Comparison of ENCODE assay signal across 9 cellular contexts in the genomic region with DNA sequence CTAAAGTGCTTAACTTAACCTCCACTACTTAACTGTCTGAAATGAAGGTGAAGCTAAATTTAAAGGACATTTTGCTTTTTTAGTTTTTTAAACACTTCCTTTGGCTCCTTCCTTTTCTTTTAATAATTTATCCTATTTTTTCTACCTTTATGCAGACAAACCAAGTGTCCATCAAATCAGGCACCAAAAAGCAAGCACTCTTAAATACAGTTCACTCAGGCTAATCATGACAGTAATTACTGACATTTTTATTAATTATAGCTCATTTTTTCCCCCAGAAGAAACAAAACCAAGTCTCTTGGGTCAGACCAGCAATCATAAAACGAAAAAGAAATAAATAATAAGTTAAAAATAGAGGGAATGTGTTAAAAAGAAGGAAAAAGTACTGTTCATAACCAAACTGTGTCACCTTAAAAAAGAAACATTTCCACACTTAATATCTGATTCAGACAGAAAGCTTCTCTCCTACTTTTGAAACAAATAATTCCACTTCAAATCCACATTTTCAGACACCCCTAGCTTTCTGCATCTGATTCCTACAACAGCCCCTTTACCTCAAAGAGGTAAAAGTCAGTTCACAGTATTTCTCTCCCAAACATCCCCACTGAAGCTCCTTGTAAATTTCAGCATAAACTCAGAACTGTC. TPM values are rescaled to one million over a fixed set of nuclear protein-coding genes. Genes with fewer than 3 reads are reported as not detected.
DNase-seq lines count a peak whose midpoint lies in the region; ATAC-seq and TF ChIP-seq lines count a peak whose summit lies in the region.
"Had no signal": no experiment of that assay in that cellular context is flagged by ENCODE, and none has a peak within 500 bp of the region (broad histone marks: within the 10 kb centered on the region; RNA-seq: fewer than 3 reads in every experiment).

No MANE protein-coding gene starts in this region.

- H3K27me3 Mint-ChIP-seq in stimulated activated naive CD8-positive, alpha-beta T cell treated with anti-CD3 and anti-CD28 coated beads, Interleukin-15, Interleukin-2, amounts not matched to agents 100 ng/mL and 50 ng/mL, for 24 hours, result no peaks in the 10 kb centered on the region

- no peak for ATAC-seq in stimulated activated naive CD8-positive, alpha-beta T cell treated with anti-CD3 and anti-CD28 coated beads, Interleukin-15, Interleukin-2, amounts not matched to agents 100 U/mL and 50 U/mL, for 24 hours

- H3K4me1 Mint-ChIP-seq in stimulated activated naive CD8-positive, alpha-beta T cell treated with anti-CD3 and anti-CD28 coated beads, Interleukin-15, Interleukin-2, amounts not matched to agents 100 ng/mL and 50 ng/mL, for 24 hours (ENCODE audit: low read depth), result peaks cover 36% of the 10 kb centered on the region

- H3K4me3 Mint-ChIP-seq in stimulated activated naive CD8-positive, alpha-beta T cell treated with anti-CD3 and anti-CD28 coated beads, Interleukin-15, Interleukin-2, amounts not matched to agents 100 ng/mL and 50 ng/mL, for 24 hours, result peak overlapping the region; percentile 94

- no peak for DNase-seq in stimulated activated naive CD8-positive, alpha-beta T cell treated with anti-CD3 and anti-CD28 coated beads, Interleukin-15, Interleukin-2, amounts not matched to agents 100 U/mL and 50 U/mL, for 24 hours
- no peak for DNase-seq in ascending aorta (ENCODE audit: low spot score in 2 of 2)
- DNase-seq in myocyte (ENCODE audit: low read depth), result peak; percentile 29
- DNase-seq in COLO668 (lab: John Stamatoyannopoulos, UW; ENCODE audit: unreplicated experiment), result no peak
- no peak for DNase-seq in head of caudate nucleus
- no peak for DNase-seq in foreskin melanocyte
- DNase-seq in lower leg skin (ENCODE audit: low spot score in 2 of 2), result no peak

- TF ChIP-seq POLR2A in lower leg skin (IDR thresholded peaks at IDR 0.05), result no peak

- H3K4me1 ChIP-seq in ascending aorta, result peaks cover 3 to 23% of the 10 kb centered on the region in 2 donors

- H3K9me3 ChIP-seq in ascending aorta, result no peaks in the 10 kb centered on the region
- H3K9me3 ChIP-seq: Peyer's patch had no signal

- H3K4me3 ChIP-seq in ascending aorta, result peak overlapping the region; percentile 78 to 87
- no peak overlapping the region for H3K4me3 ChIP-seq in lower leg skin (ENCODE audit: low read depth, poor library complexity, severe bottlenecking)

- WGBS in lower leg skin, 2 donors, result 28% methylated on average over 1 of the region's 1 CpG

- H3K27me3 ChIP-seq in ascending aorta, result no peaks in the 10 kb centered on the region
- H3K27me3 ChIP-seq: Peyer's patch had no signal

- no peaks in the 10 kb centered on the region for H3K9me3 Mint-ChIP-seq in stimulated activated naive CD8-positive, alpha-beta T cell treated with anti-CD3 and anti-CD28 coated beads, Interleukin-15, Interleukin-2, amounts not matched to agents 100 ng/mL and 50 ng/mL, for 24 hours

- H3K36me3 Mint-ChIP-seq in stimulated activated naive CD8-positive, alpha-beta T cell treated with anti-CD3 and anti-CD28 coated beads, Interleukin-15, Interleukin-2, amounts not matched to agents 100 ng/mL and 50 ng/mL, for 24 hours (ENCODE audit: low read depth), result no peaks in the 10 kb centered on the region

- H3K27ac Mint-ChIP-seq in stimulated activated naive CD8-positive, alpha-beta T cell treated with anti-CD3 and anti-CD28 coated beads, Interleukin-15, Interleukin-2, amounts not matched to agents 100 ng/mL and 50 ng/mL, for 24 hours, result peak overlapping the region; percentile 98

- peak overlapping the region; percentile 83 to 89 for H3K27ac ChIP-seq in ascending aorta

- TF ChIP-seq CTCF in ascending aorta (IDR thresholded peaks at IDR 0.05) (no peak), lower leg skin (IDR thresholded peaks at IDR 0.05) (no peak)

- intact Hi-C loops in ascending aorta (cut with DNase I), result loop anchor here (2.0 kb wide), 1 partner anchor 53 kb away; a partner anchor contains a TSS
- intact Hi-C loops in head of caudate nucleus (cut with DNase I), result loop anchor here (5.0 kb wide), 1 partner anchor 226 kb away; no protein-coding TSS in a partner anchor
- intact Hi-C loops in lower leg skin (cut with DNase I; ENCODE audit: low total_unique reads), result no loop called here

- no peaks in the 10 kb centered on the region for H3K36me3 ChIP-seq in ascending aorta
- H3K36me3 ChIP-seq: Peyer's patch had no signal

RNA-seq across cellular contexts. Expression of a gene that starts 5.5 kb away (rescaled TPM):
- total RNA-seq in ascending aorta (150 TPM), myocyte (86.6 and 107 TPM in 2 replicates), lower leg skin (10 to 100 TPM; 14.5 to 29.5 (median 26.6) TPM)
- 36.7 TPM for polyA plus RNA-seq in myocyte (2012)

RNA-seq across cellular contexts. Expression of a gene that starts 53.0 kb away (rescaled TPM):
- total RNA-seq in ascending aorta (4.4 TPM), myocyte (13.1 and 13.3 TPM in 2 replicates), lower leg skin (1 to 10 TPM; 2.3 to 5.1 (median 4.7) TPM)
- polyA plus RNA-seq in myocyte (2012), result 17.5 TPM
